20 cellular contexts compared by ENCODE assay signal in the genomic region with DNA sequence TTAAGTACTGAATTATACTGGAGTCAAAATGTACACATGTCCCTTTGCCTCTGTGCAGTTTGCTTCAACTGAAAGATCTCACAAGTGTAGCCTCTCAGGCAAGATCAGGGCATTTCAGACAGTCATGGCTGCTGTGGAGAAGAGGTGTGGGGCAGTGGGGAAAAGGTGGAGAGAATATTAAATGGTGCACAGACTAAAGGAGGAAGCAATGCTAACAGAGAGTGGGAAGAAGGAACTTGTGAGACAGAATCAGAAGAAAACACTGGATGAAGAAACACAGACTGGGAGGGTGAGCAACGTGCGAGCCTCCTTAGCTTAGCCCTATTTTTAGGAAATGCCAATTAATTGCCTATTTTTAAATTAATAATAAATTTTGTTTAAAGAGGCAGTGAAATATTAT. TPM values are rescaled to one million over a fixed set of nuclear protein-coding genes. Genes with fewer than 3 reads are reported as not detected.
DNase-seq lines count a peak whose midpoint lies in the region; ATAC-seq and TF ChIP-seq lines count a peak whose summit lies in the region.
"Had no signal": no experiment of that assay in that cellular context is flagged by ENCODE, and none has a peak within 500 bp of the region (broad histone marks: within the 10 kb centered on the region; RNA-seq: fewer than 3 reads in every experiment).

No MANE protein-coding gene starts in this region.

- peaks cover 32% of the 10 kb centered on the region for H3K4me1 ChIP-seq in left ventricle myocardium inferior
- peaks cover 7 to 27% (median 13%) of the 10 kb centered on the region in 4 donors for H3K4me1 ChIP-seq in upper lobe of left lung

- ATAC-seq in left cardiac atrium (no peak), upper lobe of left lung (ENCODE audit: low FRiP score in 2 of 2) (peak in 1 of 2 donors; percentile 32), GM19397 (IDR thresholded peaks at IDR 0.05; ENCODE audit: unreplicated experiment) (no peak)
- ATAC-seq: GM12878, HCT116, K562 had no signal

- H3K27me3 Mint-ChIP-seq in chondrocyte (ENCODE audit: low read depth), result no peaks in the 10 kb centered on the region

- 55 to 69% methylated on average over 2 of the region's 2 CpGs for WGBS in upper lobe of left lung, 2 donors

- peaks cover 22% of the 10 kb centered on the region for H3K4me1 Mint-ChIP-seq in chondrocyte (ENCODE audit: low read depth)

- intact Hi-C loops in left ventricle myocardium inferior (cut with micrococcal nuclease), result no loop called here
- intact Hi-C loops in left cardiac atrium (cut with DNase I), result no loop called here

- H3K27ac ChIP-seq in left ventricle myocardium inferior (replicated peaks) (peak overlapping the region; percentile 29), upper lobe of left lung (peak overlapping the region; percentile 30 to 71 (median 46))
- H3K27ac ChIP-seq: C4-2B had no signal

- DNase-seq in left ventricle myocardium inferior (no peak), left cardiac atrium (no peak), NOMO-1 treated with DMSO at 0.1 percent for 48 hours (lab: John Stamatoyannopoulos, UW; ENCODE audit: unreplicated experiment) (peak; percentile 48), chondrocyte (ENCODE audit: low spot score) (no peak), upper lobe of left lung (no peak), ureter (ENCODE audit: low spot score) (no peak)
- DNase-seq in stimulated activated CD4-positive, alpha-beta T cell treated with anti-CD3 and anti-CD28 coated beads, Interleukin-15, amount 100 ng/mL, for 24 hours, result no peak
- DNase-seq: Calu3, DMS79, NCI-H1930, NCI-H2171, NCI-H446 treated with DMSO at 0.1 percent for 48 hours, NCI-H774, RPMI8226, SK-N-SH had no signal

- TF ChIP-seq CTCF in left ventricle myocardium inferior (IDR thresholded peaks at IDR 0.05; ENCODE audit: borderline replicate concordance) (no peak), chondrocyte (IDR thresholded peaks at IDR 0.05) (no peak), upper lobe of left lung (IDR thresholded peaks at IDR 0.05) (no peak)

- H3K36me3 ChIP-seq in left ventricle myocardium inferior (peaks cover 30% of the 10 kb centered on the region), upper lobe of left lung (peaks cover 0 to 41% (median 3%) of the 10 kb centered on the region in 4 donors)

- H3K27me3 ChIP-seq in left ventricle myocardium inferior (ENCODE audit: low read depth) (no peaks in the 10 kb centered on the region), upper lobe of left lung (no peaks in the 10 kb centered on the region)

- TF ChIP-seq EP300 in upper lobe of left lung (IDR thresholded peaks at IDR 0.05), result no peak

- peaks cover 25% of the 10 kb centered on the region for H3K36me3 Mint-ChIP-seq in chondrocyte (ENCODE audit: low read depth)

- no peak overlapping the region for H3K4me3 Mint-ChIP-seq in chondrocyte (ENCODE audit: unreplicated experiment)

- no peaks in the 10 kb centered on the region for H3K9me3 Mint-ChIP-seq in chondrocyte (ENCODE audit: low read depth)

- H3K4me3 ChIP-seq in left ventricle myocardium inferior (no peak overlapping the region), upper lobe of left lung (no peak overlapping the region)
- H3K4me3 ChIP-seq: GM12878, K562 had no signal

- no peak for TF ChIP-seq POLR2A in upper lobe of left lung (IDR thresholded peaks at IDR 0.05)

- no peaks in the 10 kb centered on the region for H3K9me3 ChIP-seq in left ventricle myocardium inferior (replicated peaks)
- no peaks in the 10 kb centered on the region for H3K9me3 ChIP-seq in upper lobe of left lung
- H3K9me3 ChIP-seq: SK-N-SH had no signal

- peak overlapping the region; percentile 8 for H3K27ac Mint-ChIP-seq in chondrocyte (ENCODE audit: unreplicated experiment)

RNA-seq across cellular contexts. Expression of gene RAP2A, which starts 49.6 kb away (rescaled TPM):
- total RNA-seq in left ventricle myocardium inferior (15.1 TPM), left cardiac atrium (10 to 100 TPM; 21.4 to 23.9 TPM), chondrocyte (45.3 to 51.9 TPM (median 48.0 TPM) in 3 replicates), upper lobe of left lung (10 to 100 TPM; 17.8 to 55.4 (median 31.5) TPM), ureter (15.1 TPM)
